ENCODE assay signal across 2 cellular contexts in genomic region chr18:7668392-7668791, GRCh38.
TF ChIP-seq lines count a peak whose summit lies in the region.

No MANE protein-coding gene starts in this region.

TF ChIP-seq in IMR-90, 13 proteins besides CTCF, POLR2A, EP300 and RAD21:
- TF ChIP-seq CEBPB (IDR thresholded peaks at IDR 0.05; ENCODE audit: low read depth, low read length) (no peak), NFE2L2 (IDR thresholded peaks at IDR 0.05; ENCODE audit: low read depth, low read length) (no peak), BHLHE40 (IDR thresholded peaks at IDR 0.05; ENCODE audit: low read depth, low read length) (no peak), FOS (IDR thresholded peaks at IDR 0.05; ENCODE audit: low read depth, low read length) (no peak), SMC3 (IDR thresholded peaks at IDR 0.05; ENCODE audit: low read depth, low read length) (no peak), MAZ (IDR thresholded peaks at IDR 0.05; ENCODE audit: borderline replicate concordance, low read depth, low read length) (no peak), MAFK (IDR thresholded peaks at IDR 0.05; ENCODE audit: low read depth, low read length) (no peak), MXI1 (IDR thresholded peaks at IDR 0.05; ENCODE audit: borderline replicate concordance, low read depth, low read length) (no peak), CHD1 (IDR thresholded peaks at IDR 0.05; ENCODE audit: low read depth, low read length) (no peak), RFX5 (IDR thresholded peaks at IDR 0.05; ENCODE audit: low read depth, low read length) (no peak), RCOR1 (IDR thresholded peaks at IDR 0.05; ENCODE audit: insufficient replicate concordance, low read length) (no peak), ELK1 (IDR thresholded peaks at IDR 0.05; ENCODE audit: borderline replicate concordance, low read depth, low read length) (no peak)
- TF ChIP-seq, protein P1, sequence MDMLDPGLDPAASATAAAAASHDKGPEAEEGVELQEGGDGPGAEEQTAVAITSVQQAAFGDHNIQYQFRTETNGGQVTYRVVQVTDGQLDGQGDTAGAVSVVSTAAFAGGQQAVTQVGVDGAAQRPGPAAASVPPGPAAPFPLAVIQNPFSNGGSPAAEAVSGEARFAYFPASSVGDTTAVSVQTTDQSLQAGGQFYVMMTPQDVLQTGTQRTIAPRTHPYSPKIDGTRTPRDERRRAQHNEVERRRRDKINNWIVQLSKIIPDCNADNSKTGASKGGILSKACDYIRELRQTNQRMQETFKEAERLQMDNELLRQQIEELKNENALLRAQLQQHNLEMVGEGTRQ (IDR thresholded peaks at IDR 0.05; ENCODE audit: low read depth, low read length), result no peak

TF ChIP-seq in H1, 55 proteins besides CTCF, POLR2A, EP300 and RAD21:
- TF ChIP-seq, protein P2, sequence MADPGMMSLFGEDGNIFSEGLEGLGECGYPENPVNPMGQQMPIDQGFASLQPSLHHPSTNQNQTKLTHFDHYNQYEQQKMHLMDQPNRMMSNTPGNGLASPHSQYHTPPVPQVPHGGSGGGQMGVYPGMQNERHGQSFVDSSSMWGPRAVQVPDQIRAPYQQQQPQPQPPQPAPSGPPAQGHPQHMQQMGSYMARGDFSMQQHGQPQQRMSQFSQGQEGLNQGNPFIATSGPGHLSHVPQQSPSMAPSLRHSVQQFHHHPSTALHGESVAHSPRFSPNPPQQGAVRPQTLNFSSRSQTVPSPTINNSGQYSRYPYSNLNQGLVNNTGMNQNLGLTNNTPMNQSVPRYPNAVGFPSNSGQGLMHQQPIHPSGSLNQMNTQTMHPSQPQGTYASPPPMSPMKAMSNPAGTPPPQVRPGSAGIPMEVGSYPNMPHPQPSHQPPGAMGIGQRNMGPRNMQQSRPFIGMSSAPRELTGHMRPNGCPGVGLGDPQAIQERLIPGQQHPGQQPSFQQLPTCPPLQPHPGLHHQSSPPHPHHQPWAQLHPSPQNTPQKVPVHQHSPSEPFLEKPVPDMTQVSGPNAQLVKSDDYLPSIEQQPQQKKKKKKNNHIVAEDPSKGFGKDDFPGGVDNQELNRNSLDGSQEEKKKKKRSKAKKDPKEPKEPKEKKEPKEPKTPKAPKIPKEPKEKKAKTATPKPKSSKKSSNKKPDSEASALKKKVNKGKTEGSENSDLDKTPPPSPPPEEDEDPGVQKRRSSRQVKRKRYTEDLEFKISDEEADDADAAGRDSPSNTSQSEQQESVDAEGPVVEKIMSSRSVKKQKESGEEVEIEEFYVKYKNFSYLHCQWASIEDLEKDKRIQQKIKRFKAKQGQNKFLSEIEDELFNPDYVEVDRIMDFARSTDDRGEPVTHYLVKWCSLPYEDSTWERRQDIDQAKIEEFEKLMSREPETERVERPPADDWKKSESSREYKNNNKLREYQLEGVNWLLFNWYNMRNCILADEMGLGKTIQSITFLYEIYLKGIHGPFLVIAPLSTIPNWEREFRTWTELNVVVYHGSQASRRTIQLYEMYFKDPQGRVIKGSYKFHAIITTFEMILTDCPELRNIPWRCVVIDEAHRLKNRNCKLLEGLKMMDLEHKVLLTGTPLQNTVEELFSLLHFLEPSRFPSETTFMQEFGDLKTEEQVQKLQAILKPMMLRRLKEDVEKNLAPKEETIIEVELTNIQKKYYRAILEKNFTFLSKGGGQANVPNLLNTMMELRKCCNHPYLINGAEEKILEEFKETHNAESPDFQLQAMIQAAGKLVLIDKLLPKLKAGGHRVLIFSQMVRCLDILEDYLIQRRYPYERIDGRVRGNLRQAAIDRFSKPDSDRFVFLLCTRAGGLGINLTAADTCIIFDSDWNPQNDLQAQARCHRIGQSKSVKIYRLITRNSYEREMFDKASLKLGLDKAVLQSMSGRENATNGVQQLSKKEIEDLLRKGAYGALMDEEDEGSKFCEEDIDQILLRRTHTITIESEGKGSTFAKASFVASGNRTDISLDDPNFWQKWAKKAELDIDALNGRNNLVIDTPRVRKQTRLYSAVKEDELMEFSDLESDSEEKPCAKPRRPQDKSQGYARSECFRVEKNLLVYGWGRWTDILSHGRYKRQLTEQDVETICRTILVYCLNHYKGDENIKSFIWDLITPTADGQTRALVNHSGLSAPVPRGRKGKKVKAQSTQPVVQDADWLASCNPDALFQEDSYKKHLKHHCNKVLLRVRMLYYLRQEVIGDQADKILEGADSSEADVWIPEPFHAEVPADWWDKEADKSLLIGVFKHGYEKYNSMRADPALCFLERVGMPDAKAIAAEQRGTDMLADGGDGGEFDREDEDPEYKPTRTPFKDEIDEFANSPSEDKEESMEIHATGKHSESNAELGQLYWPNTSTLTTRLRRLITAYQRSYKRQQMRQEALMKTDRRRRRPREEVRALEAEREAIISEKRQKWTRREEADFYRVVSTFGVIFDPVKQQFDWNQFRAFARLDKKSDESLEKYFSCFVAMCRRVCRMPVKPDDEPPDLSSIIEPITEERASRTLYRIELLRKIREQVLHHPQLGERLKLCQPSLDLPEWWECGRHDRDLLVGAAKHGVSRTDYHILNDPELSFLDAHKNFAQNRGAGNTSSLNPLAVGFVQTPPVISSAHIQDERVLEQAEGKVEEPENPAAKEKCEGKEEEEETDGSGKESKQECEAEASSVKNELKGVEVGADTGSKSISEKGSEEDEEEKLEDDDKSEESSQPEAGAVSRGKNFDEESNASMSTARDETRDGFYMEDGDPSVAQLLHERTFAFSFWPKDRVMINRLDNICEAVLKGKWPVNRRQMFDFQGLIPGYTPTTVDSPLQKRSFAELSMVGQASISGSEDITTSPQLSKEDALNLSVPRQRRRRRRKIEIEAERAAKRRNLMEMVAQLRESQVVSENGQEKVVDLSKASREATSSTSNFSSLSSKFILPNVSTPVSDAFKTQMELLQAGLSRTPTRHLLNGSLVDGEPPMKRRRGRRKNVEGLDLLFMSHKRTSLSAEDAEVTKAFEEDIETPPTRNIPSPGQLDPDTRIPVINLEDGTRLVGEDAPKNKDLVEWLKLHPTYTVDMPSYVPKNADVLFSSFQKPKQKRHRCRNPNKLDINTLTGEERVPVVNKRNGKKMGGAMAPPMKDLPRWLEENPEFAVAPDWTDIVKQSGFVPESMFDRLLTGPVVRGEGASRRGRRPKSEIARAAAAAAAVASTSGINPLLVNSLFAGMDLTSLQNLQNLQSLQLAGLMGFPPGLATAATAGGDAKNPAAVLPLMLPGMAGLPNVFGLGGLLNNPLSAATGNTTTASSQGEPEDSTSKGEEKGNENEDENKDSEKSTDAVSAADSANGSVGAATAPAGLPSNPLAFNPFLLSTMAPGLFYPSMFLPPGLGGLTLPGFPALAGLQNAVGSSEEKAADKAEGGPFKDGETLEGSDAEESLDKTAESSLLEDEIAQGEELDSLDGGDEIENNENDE (IDR thresholded peaks at IDR 0.05; ENCODE audit: insufficient replicate concordance, low read length), result no peak
- TF ChIP-seq CBX5 (IDR thresholded peaks at IDR 0.05; ENCODE audit: low read depth, low read length), result no peak
- TF ChIP-seq RXRA (IDR thresholded peaks at IDR 0.05; ENCODE audit: insufficient read depth, low read depth, low read length), result no peak
- TF ChIP-seq SIN3A (conservative IDR thresholded peaks at IDR 0.05 in 1 of 2, IDR thresholded peaks at IDR 0.05 in 1 of 2; ENCODE audit: low read depth in 1 of 2, low read length in 2 of 2), result no peak
- TF ChIP-seq SIX5 (IDR thresholded peaks at IDR 0.05; ENCODE audit: low read depth, low read length), result no peak
- no peak for TF ChIP-seq CHD1 (IDR thresholded peaks at IDR 0.05; ENCODE audit: low read depth, low read length)
- TF ChIP-seq ZNF274 (IDR thresholded peaks at IDR 0.05; ENCODE audit: borderline replicate concordance, extremely low read depth, low read length), result no peak
- no peak for TF ChIP-seq SIRT6 (IDR thresholded peaks at IDR 0.05; ENCODE audit: low read length)
- TF ChIP-seq BRCA1 (IDR thresholded peaks at IDR 0.05; ENCODE audit: low read depth, low read length), result no peak
- no peak for TF ChIP-seq TAF7 (optimal IDR thresholded peaks at IDR 0.05; ENCODE audit: borderline replicate concordance, low read depth, low read length)
TF ChIP-seq in H1: peak in this region for 0.
